In genomic region chr7:31122649-31123058, GRCh38 we compare ENCODE assay signal across 8 cellular contexts.
DNase-seq lines count a peak whose midpoint lies in the region; ATAC-seq, FAIRE-seq and TF ChIP-seq lines count a peak whose summit lies in the region.

No MANE protein-coding gene starts in this region.

- no peaks in the 10 kb centered on the region for H3K9me3 ChIP-seq in MM.1S (replicated peaks; ENCODE audit: insufficient read depth, low read length)
- H3K9me3 ChIP-seq in kidney (ENCODE audit: control insufficient read depth in 1 of 2, low read length in 2 of 2), result no peaks in the 10 kb centered on the region

- DNase-seq in CD1c-positive myeloid dendritic cell (ENCODE audit: extremely low spot score) (peak; percentile 79), MM.1S (peak; percentile 45), SIG-M5 treated with dmso at 0.1 percent for 504 hours (lab: John Stamatoyannopoulos, UW; ENCODE audit: unreplicated experiment) (peak; percentile 89), cardiac fibroblast (ENCODE audit: low read depth in 2 of 2) (peak; percentile 91 to 95), kidney (no peak)
- DNase-seq in stimulated activated CD4-positive, alpha-beta T cell treated with anti-CD3 and anti-CD28 coated beads, Interleukin-2, amount 100 ng/mL, for 24 hours, result peak; percentile 25 to 49

- H3K4me1 ChIP-seq in MM.1S (ENCODE audit: low read length), result no peaks in the 10 kb centered on the region
- no peaks in the 10 kb centered on the region for H3K4me1 ChIP-seq in kidney (ENCODE audit: control insufficient read depth in 1 of 2, insufficient read depth in 1 of 2, low read depth in 1 of 2, low read length in 2 of 2)

- H3F3A ChIP-seq in MM.1S (ENCODE audit: insufficient read depth, low read length), result no peaks in the 10 kb centered on the region

- H3K4me2 ChIP-seq in MM.1S (ENCODE audit: low read depth, low read length), result no peak overlapping the region

- H3K27ac ChIP-seq in MM.1S (ENCODE audit: low read length), result no peak overlapping the region
- H3K27ac ChIP-seq in kidney (ENCODE audit: low read depth in 2 of 2, low read length in 2 of 2), result no peak overlapping the region

- no peaks in the 10 kb centered on the region for H3K27me3 ChIP-seq in MM.1S (replicated peaks; ENCODE audit: insufficient read depth, low read length)

- H3K4me3 ChIP-seq in MM.1S (ENCODE audit: low read length), result no peak overlapping the region
- no peak overlapping the region for H3K4me3 ChIP-seq in cardiac fibroblast (replicated peaks in 1 of 2; ENCODE audit: low read depth in 2 of 2, low read length in 2 of 2)
- no peak overlapping the region for H3K4me3 ChIP-seq in kidney (ENCODE audit: low read length in 2 of 2)

- H3K9ac ChIP-seq in MM.1S (ENCODE audit: low read length) (no peak overlapping the region), kidney (ENCODE audit: low read length in 2 of 2) (no peak overlapping the region)

- intact Hi-C loops in kidney (cut with DNase I), result loop anchor here (5.0 to 10.0 kb wide), 2 partner anchors 140 to 328 kb away; no protein-coding TSS in a partner anchor

- H2AFZ ChIP-seq in MM.1S (ENCODE audit: low read length), result no peak overlapping the region

- no peaks in the 10 kb centered on the region for H3K79me2 ChIP-seq in MM.1S (ENCODE audit: low read length)

- ATAC-seq in GM19023 (IDR thresholded peaks at IDR 0.05; ENCODE audit: unreplicated experiment) (peak; percentile 54), GM18517 (IDR thresholded peaks at IDR 0.05; ENCODE audit: unreplicated experiment) (no peak)

- TF ChIP-seq CTCF in MM.1S (IDR thresholded peaks at IDR 0.05; ENCODE audit: low read length), result peak; percentile 71
- TF ChIP-seq CTCF in cardiac fibroblast (IDR thresholded peaks at IDR 0.05; ENCODE audit: low read depth, low read length), result peak; percentile 79
- TF ChIP-seq CTCF in kidney (IDR thresholded peaks at IDR 0.05; ENCODE audit: borderline replicate concordance, extremely low read depth, insufficient read depth), result peak; percentile 70

- no peaks in the 10 kb centered on the region for H4K20me1 ChIP-seq in MM.1S (ENCODE audit: insufficient read depth, low read length)

- no peaks in the 10 kb centered on the region for H3K36me3 ChIP-seq in MM.1S (replicated peaks; ENCODE audit: insufficient read depth, low read length)
- no peaks in the 10 kb centered on the region for H3K36me3 ChIP-seq in kidney (ENCODE audit: control insufficient read depth in 1 of 2, insufficient read depth in 2 of 2, low read length in 2 of 2)

- H3K9me2 ChIP-seq in MM.1S (replicated peaks; ENCODE audit: insufficient read depth, low read length), result no peaks in the 10 kb centered on the region

- peak; percentile 11 for FAIRE-seq in kidney (lab: Jason Lieb, UNC)
